15 cellular contexts compared by ENCODE assay signal in the genomic region with DNA sequence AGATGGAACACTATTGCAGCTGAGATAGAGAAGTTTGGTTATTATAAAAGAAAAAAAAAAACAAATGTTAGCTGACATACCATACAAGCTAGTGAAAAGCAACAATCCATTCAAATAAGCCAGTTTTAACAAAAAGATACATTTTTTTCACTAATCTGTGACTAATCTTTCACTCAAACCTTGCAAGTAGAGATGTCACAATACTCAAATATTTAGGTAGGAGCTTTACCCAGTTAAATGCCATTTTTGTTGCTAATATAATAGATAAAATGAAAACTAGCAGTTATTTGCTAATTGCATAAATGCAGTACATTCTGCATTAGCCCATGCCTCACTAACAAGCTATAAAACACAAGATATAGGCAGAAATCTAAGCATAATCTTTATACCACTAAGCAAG.
DNase-seq lines count a peak whose midpoint lies in the region; ATAC-seq and TF ChIP-seq lines count a peak whose summit lies in the region.
"Had no signal": no experiment of that assay in that cellular context is flagged by ENCODE, and none has a peak within 500 bp of the region (broad histone marks: within the 10 kb centered on the region; RNA-seq: fewer than 3 reads in every experiment).

No MANE protein-coding gene starts in this region.

- H3K4me1 Mint-ChIP-seq in stimulated activated memory B cell treated with anti-CD40 and anti-IgM and Interleukin-4, amounts not matched to agents 10 μg/mL and 1 μg/mL and 100 μg/mL, for 72 hours, result peaks cover 15% of the 10 kb centered on the region

- no peak for ATAC-seq in stimulated activated memory B cell treated with anti-CD40 and anti-IgM and Interleukin-4, amounts not matched to agents 10 μg/mL and 1 μg/mL and 100 μg/mL, for 72 hours
- ATAC-seq in GM21447 (IDR thresholded peaks at IDR 0.05; ENCODE audit: unreplicated experiment), result no peak
- ATAC-seq: A549 had no signal

- H3K4me3 ChIP-seq in GM23248 (no peak overlapping the region), OCI-LY7 (ENCODE audit: low read depth, low read length, poor library complexity, severe bottlenecking) (no peak overlapping the region), thyroid gland (replicated peaks in 1 of 3) (no peak overlapping the region)
- H3K4me3 ChIP-seq: A549, BLaER1, GM12878 had no signal

- H3K9me2 ChIP-seq in GM23248 (ENCODE audit: insufficient read depth) (no peaks in the 10 kb centered on the region), OCI-LY7 (ENCODE audit: insufficient read depth, low read length) (no peaks in the 10 kb centered on the region)

- no peaks in the 10 kb centered on the region for H3K9me3 ChIP-seq in GM23248 (ENCODE audit: low read depth)
- H3K9me3 ChIP-seq in OCI-LY7 (ENCODE audit: low read length), result no peaks in the 10 kb centered on the region
- no peaks in the 10 kb centered on the region for H3K9me3 ChIP-seq in thyroid gland
- H3K9me3 ChIP-seq: A549, BLaER1, Caco-2 had no signal

- POLR2A ChIA-PET in OCI-LY7 (lab: Charles Lee), result interaction anchor here (0.6 kb wide), 1 partner anchor 21 kb away, joined by 3 read pairs; no protein-coding TSS in a partner anchor
- POLR2A ChIA-PET in RWPE1 (lab: Yijun Ruan, JAX; ENCODE audit: low non-redundant PET), result interaction anchor here (0.5 kb wide), 1 partner anchor 862 kb away, joined by 3 read pairs; no protein-coding TSS in a partner anchor

- peak; percentile 20 for DNase-seq in GM23248
- DNase-seq in OCI-LY7 (ENCODE audit: low spot score), result no peak
- peak; percentile 21 for DNase-seq in amniotic epithelial cell (ENCODE audit: low read depth)
- DNase-seq in thyroid gland, result no peak
- no peak for DNase-seq in RWPE1 (ENCODE audit: low spot score)
- no peak for DNase-seq in NCI-H2196 (lab: John Stamatoyannopoulos, UW; ENCODE audit: unreplicated experiment)
- DNase-seq: Caco-2, GOT3, H9 had no signal

- no peak overlapping the region for H3K27ac ChIP-seq in GM23248
- peak overlapping the region; percentile 28 for H3K27ac ChIP-seq in OCI-LY7 (ENCODE audit: low read depth, low read length, poor library complexity, severe bottlenecking)
- no peak overlapping the region for H3K27ac ChIP-seq in thyroid gland
- H3K27ac ChIP-seq in RWPE1, result no peak overlapping the region
- H3K27ac ChIP-seq: A549, BLaER1 had no signal

- TF ChIP-seq CTCF in OCI-LY7 (conservative IDR thresholded peaks at IDR 0.05; ENCODE audit: low read length), result no peak
- TF ChIP-seq CTCF in thyroid gland (IDR thresholded peaks at IDR 0.05), result no peak
- no peak for TF ChIP-seq CTCF in RWPE1 (conservative IDR thresholded peaks at IDR 0.05; ENCODE audit: low read depth)

- H4K20me1 ChIP-seq in GM23248 (ENCODE audit: insufficient read depth), result no peaks in the 10 kb centered on the region
- no peaks in the 10 kb centered on the region for H4K20me1 ChIP-seq in OCI-LY7 (ENCODE audit: insufficient read depth, low read length)
- H4K20me1 ChIP-seq: BLaER1 had no signal

- no peaks in the 10 kb centered on the region for H3K9me3 Mint-ChIP-seq in stimulated activated memory B cell treated with anti-CD40 and anti-IgM and Interleukin-4, amounts not matched to agents 10 μg/mL and 1 μg/mL and 100 μg/mL, for 72 hours
- H3K9me3 Mint-ChIP-seq: CD8-positive, alpha-beta memory T cell had no signal

- H3K27me3 ChIP-seq in GM23248 (replicated peaks; ENCODE audit: insufficient read depth) (no peaks in the 10 kb centered on the region), thyroid gland (no peaks in the 10 kb centered on the region)
- H3K27me3 ChIP-seq: BLaER1 had no signal

- peak overlapping the region; percentile 80 for H3K27ac Mint-ChIP-seq in stimulated activated memory B cell treated with anti-CD40 and anti-IgM and Interleukin-4, amounts not matched to agents 10 μg/mL and 1 μg/mL and 100 μg/mL, for 72 hours

- in situ Hi-C loops in GM23248 (cut with MboI), result no loop called here

- intact Hi-C loops in OCI-LY7 (cut with micrococcal nuclease; ENCODE audit: unreplicated experiment) (no loop called here), thyroid gland (cut with DNase I) (no loop called here)

- no peak overlapping the region for H3K4me3 Mint-ChIP-seq in stimulated activated memory B cell treated with anti-CD40 and anti-IgM and Interleukin-4, amounts not matched to agents 10 μg/mL and 1 μg/mL and 100 μg/mL, for 72 hours
- H3K4me3 Mint-ChIP-seq: H9 had no signal

- H2AFZ ChIP-seq in GM23248 (no peak overlapping the region), OCI-LY7 (ENCODE audit: low read length) (no peak overlapping the region)

- H3K36me3 ChIP-seq in GM23248 (ENCODE audit: low read depth) (no peaks in the 10 kb centered on the region), OCI-LY7 (ENCODE audit: insufficient read depth, low read length) (no peaks in the 10 kb centered on the region), thyroid gland (no peaks in the 10 kb centered on the region)

- H3K79me2 ChIP-seq in GM23248 (ENCODE audit: insufficient read depth) (no peaks in the 10 kb centered on the region), OCI-LY7 (ENCODE audit: insufficient read depth, low read depth, low read length) (no peaks in the 10 kb centered on the region)

- TF ChIP-seq POLR2A in thyroid gland (IDR thresholded peaks at IDR 0.05), result no peak

- H3K4me2 ChIP-seq in GM23248 (ENCODE audit: unreplicated experiment), result no peak overlapping the region
- no peak overlapping the region for H3K4me2 ChIP-seq in OCI-LY7 (ENCODE audit: low read length)
- H3K4me2 ChIP-seq: A549 had no signal

- H3K9ac ChIP-seq in GM23248, result no peak overlapping the region
- H3K9ac ChIP-seq: BLaER1 had no signal

- BruUV-seq in OCI-LY7 (replicated peaks; lab: Mats Ljungman, UMichigan), result no TSS peak

- peaks cover 3% of the 10 kb centered on the region for H3K36me3 Mint-ChIP-seq in stimulated activated memory B cell treated with anti-CD40 and anti-IgM and Interleukin-4, amounts not matched to agents 10 μg/mL and 1 μg/mL and 100 μg/mL, for 72 hours

- peaks cover 9% of the 10 kb centered on the region; the same call in 1 of the 2 replicates for H3F3A ChIP-seq in GM23248 (ENCODE audit: insufficient read depth)

- CTCF ChIA-PET in OCI-LY7 (lab: Charles Lee; ENCODE audit: unreplicated experiment) (interaction anchor here (0.5 kb wide), 1 partner anchor 352 kb away, joined by 4 read pairs; no protein-coding TSS in a partner anchor), RWPE1 (lab: Yijun Ruan, JAX) (no interaction called here)

- 0 out of 2 replicates have a peak, but pooled peaks cover 3% of the 10 kb centered on the region for H3K4me1 ChIP-seq in GM23248 (ENCODE audit: insufficient read depth)
- peaks cover 15% of the 10 kb centered on the region for H3K4me1 ChIP-seq in OCI-LY7 (ENCODE audit: insufficient read depth, low read length, poor library complexity, severe bottlenecking)
- H3K4me1 ChIP-seq in thyroid gland, result no peaks in the 10 kb centered on the region
- H3K4me1 ChIP-seq: A549 had no signal

- H3K27me3 Mint-ChIP-seq in stimulated activated memory B cell treated with anti-CD40 and anti-IgM and Interleukin-4, amounts not matched to agents 10 μg/mL and 1 μg/mL and 100 μg/mL, for 72 hours, result no peaks in the 10 kb centered on the region
- H3K27me3 Mint-ChIP-seq: CD8-positive, alpha-beta memory T cell had no signal

Comparison
In these comparisons a context has a peak if more than half of its experiments do, and no peak if none do; other contexts are left out.
1. DNase-seq: peak in GM23248 (single experiment) and amniotic epithelial cell (single experiment); none in OCI-LY7 (single experiment), thyroid gland (0 of 2), RWPE1 (single experiment) and NCI-H2196 (single experiment).